Comparison of ENCODE assay signal across 18 cellular contexts in genomic region chr4:111961806-111962205, GRCh38.
DNase-seq lines count a peak whose midpoint lies in the region; ATAC-seq and TF ChIP-seq lines count a peak whose summit lies in the region.
"Had no signal": no experiment of that assay in that cellular context is flagged by ENCODE, and none has a peak within 500 bp of the region (broad histone marks: within the 10 kb centered on the region; RNA-seq: fewer than 3 reads in every experiment).

No MANE protein-coding gene starts in this region.

- H3K4me2 ChIP-seq in GM23338: no peak overlapping the region
- H3K4me2 ChIP-seq: BLaER1 had no signal

- H3K27me3 ChIP-seq in RWPE2 (ENCODE audit: insufficient read depth, poor library complexity, severe bottlenecking) (no peaks in the 10 kb centered on the region), foreskin keratinocyte (no peaks in the 10 kb centered on the region), GM23338 (ENCODE audit: insufficient read depth) (no peaks in the 10 kb centered on the region)
- H3K27me3 ChIP-seq: BLaER1 had no signal

- H2AFZ ChIP-seq in GM23338: no peak overlapping the region

- intact Hi-C loops in left ventricle myocardium superior (cut with micrococcal nuclease): no loop called here

- H3K36me3 ChIP-seq in RWPE2 (ENCODE audit: low read depth): no peaks in the 10 kb centered on the region
- no peaks in the 10 kb centered on the region for H3K36me3 ChIP-seq in GM23338 (ENCODE audit: insufficient read depth)
- H3K36me3 ChIP-seq: BLaER1 had no signal

- ATAC-seq in RWPE2 (ENCODE audit: low read depth) (0 out of 3 replicates have a peak, but pooled peaks have one; percentile 25), foreskin keratinocyte (peak; percentile 82), left ventricle myocardium superior (no peak), GM23338 (no peak)
- ATAC-seq in activated T-cell treated with anti-CD3 and anti-CD28 coated beads, Interleukin-2, amount 50 U/mL, for 4 hours: no peak
- ATAC-seq: HepG2, Right ventricle myocardium inferior, T-helper 17 cell had no signal

- H3K4me1 Mint-ChIP-seq in HFFc6 (ENCODE audit: low read depth) (no peaks in the 10 kb centered on the region), GM23338 (no peaks in the 10 kb centered on the region)
- H3K4me1 Mint-ChIP-seq in activated T-cell treated with anti-CD3 and anti-CD28 coated beads, Interleukin-2, amount 50 U/mL, for 4 hours (ENCODE audit: low read depth): no peaks in the 10 kb centered on the region
- H3K4me1 Mint-ChIP-seq: T-helper 17 cell had no signal

- no peaks in the 10 kb centered on the region for H3K79me2 ChIP-seq in GM23338 (replicated peaks; ENCODE audit: insufficient read depth)

- no peaks in the 10 kb centered on the region for H4K20me1 ChIP-seq in GM23338 (replicated peaks; ENCODE audit: insufficient read depth)
- H4K20me1 ChIP-seq: BLaER1 had no signal

- H3K27me3 Mint-ChIP-seq in HFFc6 (ENCODE audit: insufficient read depth) (no peaks in the 10 kb centered on the region), GM23338 (ENCODE audit: insufficient read depth, low read depth, poor library complexity) (no peaks in the 10 kb centered on the region)
- H3K27me3 Mint-ChIP-seq in activated T-cell treated with anti-CD3 and anti-CD28 coated beads, Interleukin-2, amount 50 U/mL, for 4 hours (ENCODE audit: low read depth): no peaks in the 10 kb centered on the region
- H3K27me3 Mint-ChIP-seq: T-helper 17 cell had no signal

- no peaks in the 10 kb centered on the region for H3F3A ChIP-seq in GM23338 (replicated peaks; ENCODE audit: low read depth)

- no peaks in the 10 kb centered on the region for H3K4me1 ChIP-seq in RWPE2 (ENCODE audit: insufficient read depth, poor library complexity, severe bottlenecking)
- H3K4me1 ChIP-seq in foreskin keratinocyte: no peaks in the 10 kb centered on the region
- H3K4me1 ChIP-seq in GM23338 (ENCODE audit: insufficient read depth): no peaks in the 10 kb centered on the region

- H3K9me2 ChIP-seq in GM23338 (ENCODE audit: insufficient read depth): no peaks in the 10 kb centered on the region

- H3K9me3 Mint-ChIP-seq in HFFc6: no peaks in the 10 kb centered on the region
- no peaks in the 10 kb centered on the region for H3K9me3 Mint-ChIP-seq in activated T-cell treated with anti-CD3 and anti-CD28 coated beads, Interleukin-2, amount 50 U/mL, for 4 hours
- H3K9me3 Mint-ChIP-seq in GM23338: no peaks in the 10 kb centered on the region

- no peaks in the 10 kb centered on the region for H3K9me3 ChIP-seq in RWPE2 (ENCODE audit: severe bottlenecking)
- H3K9me3 ChIP-seq: BLaER1 had no signal

- no peaks in the 10 kb centered on the region for H3K36me3 Mint-ChIP-seq in HFFc6 (ENCODE audit: low read depth)
- no peaks in the 10 kb centered on the region for H3K36me3 Mint-ChIP-seq in activated T-cell treated with anti-CD3 and anti-CD28 coated beads, Interleukin-2, amount 50 U/mL, for 4 hours (ENCODE audit: insufficient read depth)
- H3K36me3 Mint-ChIP-seq in GM23338 (ENCODE audit: low read depth): no peaks in the 10 kb centered on the region

- no peak overlapping the region for H3K4me3 ChIP-seq in RWPE2 (ENCODE audit: severe bottlenecking)
- no peak overlapping the region for H3K4me3 ChIP-seq in GM23338
- H3K4me3 ChIP-seq: BLaER1 had no signal

- no peak overlapping the region for H3K27ac Mint-ChIP-seq in HFFc6
- H3K27ac Mint-ChIP-seq in GM23338: no peak overlapping the region
- H3K27ac Mint-ChIP-seq: T-helper 17 cell had no signal

- DNase-seq in EL: peak; percentile 54
- DNase-seq in HFFc6: peak; percentile 46
- DNase-seq in RWPE2 (ENCODE audit: low spot score): no peak
- DNase-seq in foreskin keratinocyte: peak; percentile 32 to 65
- no peak for DNase-seq in activated T-cell treated with anti-CD3 and anti-CD28 coated beads, Interleukin-2, amount 50 U/mL, for 4 hours
- DNase-seq in AML-193 (lab: John Stamatoyannopoulos, UW): no peak
- no peak for DNase-seq in left ventricle myocardium superior
- no peak for DNase-seq in GM23338 (ENCODE audit: low spot score)
- DNase-seq: ACHN, DMS 273 treated with DMSO at 0.1 percent for 48 hours, GOT3, NCI-H2029 treated with DMSO at 0.1 percent for 48 hours, NCI-H510A treated with DMSO at 0.1 percent for 48 hours, OCI-M1, T-helper 17 cell had no signal

- TF ChIP-seq CTCF in HFFc6 (IDR thresholded peaks at IDR 0.05) (no peak), RWPE2 (IDR thresholded peaks at IDR 0.05; ENCODE audit: poor library complexity, severe bottlenecking) (no peak), foreskin keratinocyte (conservative IDR thresholded peaks at IDR 0.05) (no peak), GM23338 (conservative IDR thresholded peaks at IDR 0.05; ENCODE audit: low read depth in 2 of 2) (no peak)

- H3K27ac ChIP-seq in RWPE2 (ENCODE audit: poor library complexity, severe bottlenecking) (no peak overlapping the region), foreskin keratinocyte (no peak overlapping the region), GM23338 (ENCODE audit: low read depth) (no peak overlapping the region)
- H3K27ac ChIP-seq: BLaER1 had no signal

- no peak overlapping the region for H3K4me3 Mint-ChIP-seq in HFFc6
- H3K4me3 Mint-ChIP-seq in activated T-cell treated with anti-CD3 and anti-CD28 coated beads, Interleukin-2, amount 50 U/mL, for 4 hours: no peak overlapping the region
- no peak overlapping the region for H3K4me3 Mint-ChIP-seq in GM23338
- H3K4me3 Mint-ChIP-seq: T-helper 17 cell had no signal

TF ChIP-seq in GM23338, 12 proteins besides CTCF, POLR2A, EP300 and RAD21 (continues in another document):
- TF ChIP-seq NANOG (IDR thresholded peaks at IDR 0.05; ENCODE audit: borderline replicate concordance) (no peak), ETS1 (IDR thresholded peaks at IDR 0.05) (no peak), EZH2phosphoT487 (IDR thresholded peaks at IDR 0.05; ENCODE audit: unreplicated experiment) (no peak), STAT1 (IDR thresholded peaks at IDR 0.05; ENCODE audit: unreplicated experiment) (no peak), REST (IDR thresholded peaks at IDR 0.05; ENCODE audit: unreplicated experiment) (no peak), JUNB (IDR thresholded peaks at IDR 0.05; ENCODE audit: unreplicated experiment) (no peak), ZNF331 (CRISPR knock-in tag; IDR thresholded peaks at IDR 0.05; ENCODE audit: low read depth) (no peak), ZNF114 (CRISPR knock-in tag; IDR thresholded peaks at IDR 0.05) (no peak), EZH2 (IDR thresholded peaks at IDR 0.05; ENCODE audit: low read depth, unreplicated experiment) (no peak)

Comparison
In these comparisons a context has a peak if more than half of its experiments do, and no peak if none do; other contexts are left out.
1. DNase-seq: peak in EL (single experiment), HFFc6 (single experiment) and foreskin keratinocyte (2 of 2); none in RWPE2 (single experiment), activated T-cell treated with anti-CD3 and anti-CD28 coated beads, Interleukin-2, amount 50 U/mL, for 4 hours (single experiment), AML-193 (0 of 2), left ventricle myocardium superior (single experiment) and GM23338 (single experiment).
2. ATAC-seq: peak in RWPE2 (single experiment) and foreskin keratinocyte (single experiment); none in activated T-cell treated with anti-CD3 and anti-CD28 coated beads, Interleukin-2, amount 50 U/mL, for 4 hours (0 of 2), left ventricle myocardium superior (single experiment) and GM23338 (single experiment).